In genomic region chr2:36530983-36531354, GRCh38 we compare ENCODE assay signal across 10 cellular contexts.
DNase-seq lines count a peak whose midpoint lies in the region; ATAC-seq and TF ChIP-seq lines count a peak whose summit lies in the region.
"Had no signal": no experiment of that assay in that cellular context is flagged by ENCODE, and none has a peak within 500 bp of the region (broad histone marks: within the 10 kb centered on the region; RNA-seq: fewer than 3 reads in every experiment).

No MANE protein-coding gene starts in this region.

- H3K9ac ChIP-seq in GM23248: peak overlapping the region; percentile 4; the same call in 1 of the 2 replicates

- no peaks in the 10 kb centered on the region for H4K20me1 ChIP-seq in GM23248 (ENCODE audit: insufficient read depth)

- WGBS in GM23248 (ENCODE audit: low coverage in 1 of 2, low lambda C conversion rate in 2 of 2, missing lambda C conversion rate in 2 of 2), 2 experiments: 96 to 97% methylated on average over 3 of the region's 3 CpGs

- H2AFZ ChIP-seq in GM23248: no peak overlapping the region

- peaks cover 39% of the 10 kb centered on the region for H3K4me1 ChIP-seq in GM23248 (ENCODE audit: insufficient read depth)
- H3K4me1 ChIP-seq in tibial artery: peaks cover 0 to 57% (median 9%) of the 10 kb centered on the region in 4 donors

- H3K27me3 ChIP-seq in GM23248 (replicated peaks; ENCODE audit: insufficient read depth) (no peaks in the 10 kb centered on the region), tibial artery (no peaks in the 10 kb centered on the region)

- peaks cover 94% of the 10 kb centered on the region for H3F3A ChIP-seq in GM23248 (ENCODE audit: insufficient read depth)

- ATAC-seq in left cardiac atrium (peak; percentile 81 to 82), HG03469 (IDR thresholded peaks at IDR 0.05; ENCODE audit: unreplicated experiment) (no peak), GM21723 (IDR thresholded peaks at IDR 0.05; ENCODE audit: unreplicated experiment) (no peak), GM19328 (IDR thresholded peaks at IDR 0.05; ENCODE audit: unreplicated experiment) (no peak)

- H3K36me3 ChIP-seq in GM23248 (ENCODE audit: low read depth) (peaks cover 71% of the 10 kb centered on the region), tibial artery (peaks cover 15 to 22% (median 19%) of the 10 kb centered on the region in 3 donors)

- H3K9me2 ChIP-seq in GM23248 (ENCODE audit: insufficient read depth): no peaks in the 10 kb centered on the region

- TF ChIP-seq CTCF in tibial artery (IDR thresholded peaks at IDR 0.05): peak; percentile 41 to 55

- DNase-seq in GM23248 (peak; percentile 77), SK-MEL-5 (ENCODE audit: low read depth, low spot score) (peak; percentile 26), left cardiac atrium (no peak), tibial artery (no peak)
- DNase-seq: erythroblast, NCI-H1417 treated with DMSO at 0.1 percent for 48 hours, nephron progenitor cell had no signal

- in situ Hi-C loops in GM23248 (cut with MboI) (loop anchor here (10.0 kb wide), 1 partner anchor 134 kb away; no protein-coding TSS in a partner anchor), SK-MEL-5 (cut with HindIII; ENCODE audit: low pct_unique_long_range_greater_than_20kb, low sequenced_read_pairs) (no loop called here)

- intact Hi-C loops in left cardiac atrium (cut with DNase I): loop anchor here in 1 of 2 donors (10.0 kb wide), 1 partner anchor 134 kb away; no protein-coding TSS in a partner anchor
- intact Hi-C loops in tibial artery (cut with DNase I; ENCODE audit: low total_unique reads): no loop called here

- peaks cover 70% of the 10 kb centered on the region for H3K79me2 ChIP-seq in GM23248 (ENCODE audit: insufficient read depth)

- H3K9me3 ChIP-seq in GM23248 (ENCODE audit: low read depth): no peaks in the 10 kb centered on the region
- H3K9me3 ChIP-seq in tibial artery: no peaks in the 10 kb centered on the region

- H3K4me3 ChIP-seq in GM23248 (no peak overlapping the region), tibial artery (no peak overlapping the region)

- peak overlapping the region; percentile 15 for H3K4me2 ChIP-seq in GM23248 (ENCODE audit: unreplicated experiment)

- peak overlapping the region; percentile 63 for H3K27ac ChIP-seq in GM23248
- H3K27ac ChIP-seq in tibial artery: peak overlapping the region; percentile 68 to 71

Comparison
In these comparisons a context has a peak if more than half of its experiments do, and no peak if none do; other contexts are left out.
1. DNase-seq: peak in GM23248 (single experiment) and SK-MEL-5 (single experiment); none in left cardiac atrium (single experiment) and tibial artery (0 of 2).
2. ATAC-seq: peak in left cardiac atrium (2 of 2); none in HG03469 (single experiment), GM21723 (single experiment) and GM19328 (single experiment).